ENCODE assay signal across 23 cellular contexts in the genomic region with DNA sequence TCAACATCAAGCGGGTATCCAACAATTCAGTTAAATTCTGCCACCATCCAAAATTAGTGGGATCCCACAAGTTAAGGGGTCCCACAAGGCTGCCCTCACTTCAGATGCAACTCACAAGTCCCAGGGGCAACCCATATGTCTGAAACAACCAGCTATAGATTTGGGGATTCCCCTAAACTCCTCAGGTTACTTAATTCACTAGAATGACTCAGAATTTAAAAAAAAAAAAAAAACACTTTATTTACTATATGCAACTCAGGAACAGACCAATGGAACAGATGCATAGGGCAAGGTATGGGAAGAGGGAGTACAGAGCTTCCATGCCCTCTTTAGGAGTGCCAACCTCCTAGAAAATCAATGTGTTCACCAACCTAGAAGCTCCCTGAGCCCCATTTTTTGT. TPM values are rescaled to one million over a fixed set of nuclear protein-coding genes. Genes with fewer than 3 reads are reported as not detected.
DNase-seq lines count a peak whose midpoint lies in the region; ATAC-seq and TF ChIP-seq lines count a peak whose summit lies in the region.
"Had no signal": no experiment of that assay in that cellular context is flagged by ENCODE, and none has a peak within 500 bp of the region (broad histone marks: within the 10 kb centered on the region; RNA-seq: fewer than 3 reads in every experiment).

No MANE protein-coding gene starts in this region.

- H3K4me3 ChIP-seq in KMS-11 (IDR thresholded peaks at IDR 0.05; ENCODE audit: insufficient read depth, low read depth, low read length) (no peak overlapping the region), mammary epithelial cell (replicated peaks in 1 of 3; ENCODE audit: insufficient read depth in 1 of 3, low read depth in 2 of 3, low read length in 3 of 3) (no peak overlapping the region)
- H3K4me3 ChIP-seq: esophagus squamous epithelium, right atrium auricular region, testis had no signal

- no peak overlapping the region for H3K27ac ChIP-seq in KMS-11
- H3K27ac ChIP-seq in mammary epithelial cell (ENCODE audit: insufficient read depth, low read depth, low read length) = no peak overlapping the region
- H3K27ac ChIP-seq: esophagus squamous epithelium, right atrium auricular region, testis had no signal

- CTCF ChIA-PET in activated CD8-positive, alpha-beta memory T cell treated with anti-CD3 and anti-CD28 coated beads, Interleukin-2, amount 10 ng/mL, durations not matched to agents 7 days and 5 days (lab: Charles Lee) = interaction anchor here (0.8 to 1.7 kb wide), 7 partner anchors 11 to 309 kb away, joined by 3 to 6 read pairs (median 3); no protein-coding TSS in a partner anchor
- CTCF ChIA-PET in mammary epithelial cell (lab: Charles Lee; ENCODE audit: low non-redundant PET) = no interaction called here

- no peaks in the 10 kb centered on the region for H3K27me3 Mint-ChIP-seq in activated CD8-positive, alpha-beta memory T cell treated with anti-CD3 and anti-CD28 coated beads, Interleukin-2, amount 10 ng/mL, durations not matched to agents 7 days and 5 days
- H3K27me3 Mint-ChIP-seq: activated CD4-positive, alpha-beta memory T cell treated with anti-CD3 and anti-CD28 coated beads for 36 hours; central memory CD8-positive, alpha-beta T cell had no signal

- no peaks in the 10 kb centered on the region for H3K36me3 ChIP-seq in KMS-11 (ENCODE audit: insufficient read depth)
- no peaks in the 10 kb centered on the region for H3K36me3 ChIP-seq in mammary epithelial cell (ENCODE audit: insufficient read depth, low read length)

- DNase-seq in activated CD8-positive, alpha-beta memory T cell treated with anti-CD3 and anti-CD28 coated beads, Interleukin-2, amount 10 ng/mL, durations not matched to agents 7 days and 5 days = no peak
- no peak for DNase-seq in activated CD8-positive, alpha-beta memory T cell treated with anti-CD3 and anti-CD28 coated beads, Interleukin-2, amount 50 U/mL, for 4 hours
- DNase-seq in mammary epithelial cell = peak; percentile 21
- no peak for DNase-seq in stimulated activated effector memory CD8-positive, alpha-beta T cell treated with anti-CD3 and anti-CD28 coated beads, Interleukin-12 subunit alpha, Interleukin-12 subunit beta, amount 100 ng/mL, for 72 hours (ENCODE audit: low spot score in 2 of 2)
- no peak for DNase-seq in kidney tubule cell (ENCODE audit: low spot score)
- no peak for DNase-seq in COLO829 (ENCODE audit: low spot score)
- DNase-seq: activated CD4-positive, alpha-beta memory T cell treated with anti-CD3 and anti-CD28 coated beads for 36 hours; activated effector memory CD4-positive, alpha-beta T cell treated with Interleukin-2 at 50 U/mL for 16 hours; amygdala; C1 segment of cervical spinal cord; effector CD4-positive, alpha-beta T cell; esophagus squamous epithelium; head of caudate nucleus; NCI-H1105 treated with DMSO at 0.1 percent for 48 hours; NCI-H526; Right ventricle myocardium superior; stimulated activated CD4-positive, alpha-beta T cell treated with anti-CD3 and anti-CD28 coated beads, Interleukin-12 subunit alpha, Interleukin-12 subunit beta, amount 100 ng/mL, for 4 hours; stimulated activated CD8-positive, alpha-beta memory T cell treated with anti-CD3 and anti-CD28 coated beads, Interleukin-4, amount 100 ng/mL, for 48 hours; testis had no signal

- ATAC-seq in activated CD8-positive, alpha-beta memory T cell treated with anti-CD3 and anti-CD28 coated beads, Interleukin-2, amount 10 ng/mL, durations not matched to agents 7 days and 5 days = peak; percentile 59
- peak; percentile 72 for ATAC-seq in stimulated activated effector memory CD8-positive, alpha-beta T cell treated with anti-CD3 and anti-CD28 coated beads, Interleukin-12 subunit alpha, Interleukin-12 subunit beta, amount 100 ng/mL, for 72 hours
- ATAC-seq in GM19328 (IDR thresholded peaks at IDR 0.05; ENCODE audit: unreplicated experiment) = no peak

- in situ Hi-C loops in mammary epithelial cell (cut with MboI; ENCODE audit: low sequenced_read_pairs in 2 of 2) = no loop called here

- BruUV-seq in mammary epithelial cell (replicated peaks; lab: Mats Ljungman, UMichigan) = no TSS peak

- peaks cover 69% of the 10 kb centered on the region for H3K4me1 Mint-ChIP-seq in activated CD8-positive, alpha-beta memory T cell treated with anti-CD3 and anti-CD28 coated beads, Interleukin-2, amount 10 ng/mL, durations not matched to agents 7 days and 5 days
- peaks cover 66% of the 10 kb centered on the region for H3K4me1 Mint-ChIP-seq in stimulated activated effector memory CD8-positive, alpha-beta T cell treated with anti-CD3 and anti-CD28 coated beads, Interleukin-12 subunit alpha, Interleukin-12 subunit beta, amount 100 ng/mL, for 72 hours

- H3K79me2 ChIP-seq in KMS-11 (ENCODE audit: insufficient read depth, low read depth) = no peaks in the 10 kb centered on the region; the same call in 1 of the 2 replicates
- no peaks in the 10 kb centered on the region for H3K79me2 ChIP-seq in mammary epithelial cell (ENCODE audit: insufficient read depth, low read length)

- TF ChIP-seq CTCF in KMS-11 (conservative IDR thresholded peaks at IDR 0.05; ENCODE audit: low read depth, low read length) (no peak), mammary epithelial cell (conservative IDR thresholded peaks at IDR 0.05 in 1 of 2, IDR thresholded peaks at IDR 0.05 in 1 of 2; ENCODE audit: extremely low read depth in 1 of 2, insufficient read depth in 1 of 2, low read depth in 1 of 2, low read length in 2 of 2) (no peak)

- H3K4me1 ChIP-seq in KMS-11 (ENCODE audit: low read depth, poor library complexity, severe bottlenecking) = peaks cover 45% of the 10 kb centered on the region
- H3K4me1 ChIP-seq in mammary epithelial cell (ENCODE audit: insufficient read depth, low read length) = no peaks in the 10 kb centered on the region
- H3K4me1 ChIP-seq: esophagus squamous epithelium, right atrium auricular region, testis had no signal

- H3K36me3 Mint-ChIP-seq in activated CD8-positive, alpha-beta memory T cell treated with anti-CD3 and anti-CD28 coated beads, Interleukin-2, amount 10 ng/mL, durations not matched to agents 7 days and 5 days = peaks cover 59% of the 10 kb centered on the region
- peaks cover 98% of the 10 kb centered on the region for H3K36me3 Mint-ChIP-seq in stimulated activated effector memory CD8-positive, alpha-beta T cell treated with anti-CD3 and anti-CD28 coated beads, Interleukin-12 subunit alpha, Interleukin-12 subunit beta, amount 100 ng/mL, for 72 hours

- H2AFZ ChIP-seq in KMS-11 (ENCODE audit: low read depth) (no peak overlapping the region), mammary epithelial cell (ENCODE audit: low read depth, low read length) (no peak overlapping the region)

- H4K20me1 ChIP-seq in KMS-11 (ENCODE audit: insufficient read depth) = no peaks in the 10 kb centered on the region
- no peaks in the 10 kb centered on the region for H4K20me1 ChIP-seq in mammary epithelial cell (ENCODE audit: insufficient read depth, low read length)

- H3K27me3 ChIP-seq in KMS-11 (ENCODE audit: insufficient read depth, low read depth) = no peaks in the 10 kb centered on the region
- H3K27me3 ChIP-seq in mammary epithelial cell (ENCODE audit: insufficient read depth, low read length) = no peaks in the 10 kb centered on the region
- H3K27me3 ChIP-seq: esophagus squamous epithelium, right atrium auricular region, testis had no signal

- no peak overlapping the region for H3K27ac Mint-ChIP-seq in activated CD8-positive, alpha-beta memory T cell treated with anti-CD3 and anti-CD28 coated beads, Interleukin-2, amount 10 ng/mL, durations not matched to agents 7 days and 5 days
- peak overlapping the region; percentile 97 for H3K27ac Mint-ChIP-seq in stimulated activated effector memory CD8-positive, alpha-beta T cell treated with anti-CD3 and anti-CD28 coated beads, Interleukin-12 subunit alpha, Interleukin-12 subunit beta, amount 100 ng/mL, for 72 hours
- H3K27ac Mint-ChIP-seq: activated CD4-positive, alpha-beta memory T cell treated with anti-CD3 and anti-CD28 coated beads for 36 hours had no signal

- H3K4me2 ChIP-seq in KMS-11 (0 out of 2 replicates have a peak overlapping the region, but pooled peaks have one; percentile 10), mammary epithelial cell (ENCODE audit: insufficient read depth, low read depth, low read length) (no peak overlapping the region)

- H3K9me3 ChIP-seq in mammary epithelial cell (replicated peaks; ENCODE audit: insufficient read depth, low read length) = no peaks in the 10 kb centered on the region
- H3K9me3 ChIP-seq: esophagus squamous epithelium, testis had no signal

- dilution Hi-C loops in mammary epithelial cell (cut with HindIII; ENCODE audit: low sequenced_read_pairs) = no loop called here

- intact Hi-C loops in mammary epithelial cell (cut with micrococcal nuclease) = no loop called here

- H3K9me3 Mint-ChIP-seq in activated CD8-positive, alpha-beta memory T cell treated with anti-CD3 and anti-CD28 coated beads, Interleukin-2, amount 10 ng/mL, durations not matched to agents 7 days and 5 days (ENCODE audit: low read depth) = no peaks in the 10 kb centered on the region
- H3K9me3 Mint-ChIP-seq in stimulated activated effector memory CD8-positive, alpha-beta T cell treated with anti-CD3 and anti-CD28 coated beads, Interleukin-12 subunit alpha, Interleukin-12 subunit beta, amount 100 ng/mL, for 72 hours = no peaks in the 10 kb centered on the region
- H3K9me3 Mint-ChIP-seq: activated CD4-positive, alpha-beta memory T cell treated with anti-CD3 and anti-CD28 coated beads for 36 hours; central memory CD8-positive, alpha-beta T cell had no signal

- H3K4me3 Mint-ChIP-seq in activated CD8-positive, alpha-beta memory T cell treated with anti-CD3 and anti-CD28 coated beads, Interleukin-2, amount 10 ng/mL, durations not matched to agents 7 days and 5 days = no peak overlapping the region
- H3K4me3 Mint-ChIP-seq in stimulated activated effector memory CD8-positive, alpha-beta T cell treated with anti-CD3 and anti-CD28 coated beads, Interleukin-12 subunit alpha, Interleukin-12 subunit beta, amount 100 ng/mL, for 72 hours = peak overlapping the region; percentile 13
- H3K4me3 Mint-ChIP-seq: activated CD4-positive, alpha-beta memory T cell treated with anti-CD3 and anti-CD28 coated beads for 36 hours; central memory CD8-positive, alpha-beta T cell had no signal

- H3K9ac ChIP-seq in KMS-11 (no peak overlapping the region), mammary epithelial cell (ENCODE audit: insufficient read depth, low read length) (no peak overlapping the region)

- WGBS in mammary epithelial cell (ENCODE audit: low coverage, missing lambda C conversion rate) = 100% methylated on average over 1 of the region's 1 CpG

RNA-seq across cellular contexts. Expression of gene AUH, which starts 15.1 kb away (rescaled TPM):
- total RNA-seq in activated CD8-positive, alpha-beta memory T cell treated with anti-CD3 and anti-CD28 coated beads, Interleukin-2, amount 10 ng/mL, durations not matched to agents 7 days and 5 days = 10 to 100 TPM; 33.5 to 36.1 TPM
- total RNA-seq in mammary epithelial cell = 10 to 100 TPM; 10.9 to 11.5 TPM
- polyA plus RNA-seq in mammary epithelial cell = 3.4 TPM
- not detected for polyA minus RNA-seq in mammary epithelial cell
